12 cellular contexts compared by ENCODE assay signal in genomic region chr2:27809761-27810241, GRCh38. TPM values are rescaled to one million over a fixed set of nuclear protein-coding genes. Genes with fewer than 3 reads are reported as not detected.
DNase-seq lines count a peak whose midpoint lies in the region; ATAC-seq and TF ChIP-seq lines count a peak whose summit lies in the region.
"Had no signal": no experiment of that assay in that cellular context is flagged by ENCODE, and none has a peak within 500 bp of the region (broad histone marks: within the 10 kb centered on the region; RNA-seq: fewer than 3 reads in every experiment).

No MANE protein-coding gene starts in this region.

- H3K36me3 ChIP-seq in thoracic aorta = no peaks in the 10 kb centered on the region
- no peaks in the 10 kb centered on the region for H3K36me3 ChIP-seq in OCI-LY7 (ENCODE audit: insufficient read depth, low read length)

- H3K4me1 ChIP-seq in thoracic aorta (ENCODE audit: control insufficient read depth in 1 of 2, low read depth in 2 of 2) = peaks cover 7 to 17% of the 10 kb centered on the region in 2 donors
- no peaks in the 10 kb centered on the region for H3K4me1 ChIP-seq in OCI-LY7 (ENCODE audit: insufficient read depth, low read length, poor library complexity, severe bottlenecking)

- intact Hi-C loops in OCI-LY7 (cut with micrococcal nuclease; ENCODE audit: unreplicated experiment) = no loop called here

- H3K4me3 ChIP-seq in thoracic aorta = no peak overlapping the region
- no peak overlapping the region for H3K4me3 ChIP-seq in OCI-LY7 (ENCODE audit: low read depth, low read length, poor library complexity, severe bottlenecking)
- H3K4me3 ChIP-seq: GM12878 had no signal

- H3K27ac ChIP-seq in thoracic aorta (peak overlapping the region; percentile 8 to 31), OCI-LY7 (ENCODE audit: low read depth, low read length, poor library complexity, severe bottlenecking) (no peak overlapping the region)

- no peak overlapping the region for H2AFZ ChIP-seq in OCI-LY7 (ENCODE audit: low read length)

- CTCF ChIA-PET in OCI-LY7 (lab: Charles Lee; ENCODE audit: unreplicated experiment) = no interaction called here

- no peaks in the 10 kb centered on the region for H3K9me3 Mint-ChIP-seq in activated T-cell treated with anti-CD3 and anti-CD28 coated beads, Interleukin-2, amount 50 U/mL, for 24 hours
- H3K9me3 Mint-ChIP-seq: endodermal cell had no signal

- no peaks in the 10 kb centered on the region for H3K27me3 ChIP-seq in thoracic aorta (replicated peaks; ENCODE audit: insufficient read depth)

- ATAC-seq in thoracic aorta (ENCODE audit: insufficient number of reproducible peaks, low FRiP score, low read depth) = peak; percentile 60
- ATAC-seq: GM12878 had no signal

- no peaks in the 10 kb centered on the region for H3K9me2 ChIP-seq in OCI-LY7 (ENCODE audit: insufficient read depth, low read length)

- no peaks in the 10 kb centered on the region for H3K27me3 Mint-ChIP-seq in activated T-cell treated with anti-CD3 and anti-CD28 coated beads, Interleukin-2, amount 50 U/mL, for 24 hours

- POLR2A ChIA-PET in OCI-LY7 (lab: Charles Lee) = no interaction called here

- no peaks in the 10 kb centered on the region for H3K79me2 ChIP-seq in OCI-LY7 (ENCODE audit: insufficient read depth, low read depth, low read length)

- H3K4me3 Mint-ChIP-seq in activated T-cell treated with anti-CD3 and anti-CD28 coated beads, Interleukin-2, amount 50 U/mL, for 24 hours = no peak overlapping the region
- H3K4me3 Mint-ChIP-seq: endodermal cell had no signal

- TF ChIP-seq CTCF in thoracic aorta (IDR thresholded peaks at IDR 0.05) (no peak), OCI-LY7 (conservative IDR thresholded peaks at IDR 0.05; ENCODE audit: low read length) (no peak)

- H3K4me1 Mint-ChIP-seq in activated T-cell treated with anti-CD3 and anti-CD28 coated beads, Interleukin-2, amount 50 U/mL, for 24 hours (ENCODE audit: low read depth) = peaks cover 12% of the 10 kb centered on the region
- H3K4me1 Mint-ChIP-seq: endodermal cell had no signal

- no peak overlapping the region for H3K4me2 ChIP-seq in OCI-LY7 (ENCODE audit: low read length)

- DNase-seq in activated T-cell treated with anti-CD3 and anti-CD28 coated beads, Interleukin-2, amount 50 U/mL, for 24 hours = no peak
- DNase-seq in activated T-cell treated with anti-CD3 and anti-CD28 coated beads, Interleukin-2, amount 50 U/mL, for 48 hours = no peak
- DNase-seq in SIG-M5 treated with dmso at 0.1 percent for 504 hours (lab: John Stamatoyannopoulos, UW; ENCODE audit: unreplicated experiment) = peak; percentile 99
- peak; percentile 59 for DNase-seq in fibroblast of peridontal ligament (ENCODE audit: extremely low read depth)
- DNase-seq in thoracic aorta (ENCODE audit: low spot score) = no peak
- DNase-seq in OCI-LY7 (ENCODE audit: low spot score) = no peak
- no peak for DNase-seq in globus pallidus (ENCODE audit: low spot score)
- DNase-seq in NCI-H748 (lab: John Stamatoyannopoulos, UW; ENCODE audit: unreplicated experiment) = no peak
- DNase-seq: endodermal cell; NCI-H1417 treated with DMSO at 0.1 percent for 48 hours; stimulated activated CD4-positive, alpha-beta T cell treated with anti-CD3 and anti-CD28 coated beads, Interleukin-2, amount 100 ng/mL, for 24 hours had no signal

- BruUV-seq in OCI-LY7 (replicated peaks; lab: Mats Ljungman, UMichigan) = no TSS peak

- H3K9me3 ChIP-seq in thoracic aorta (no peaks in the 10 kb centered on the region), OCI-LY7 (ENCODE audit: low read length) (no peaks in the 10 kb centered on the region)

- H4K20me1 ChIP-seq in OCI-LY7 (ENCODE audit: insufficient read depth, low read length) = no peaks in the 10 kb centered on the region

- H3K27ac Mint-ChIP-seq in activated T-cell treated with anti-CD3 and anti-CD28 coated beads, Interleukin-2, amount 50 U/mL, for 24 hours = peak overlapping the region; percentile 23
- H3K27ac Mint-ChIP-seq: endodermal cell had no signal

- H3K36me3 Mint-ChIP-seq in activated T-cell treated with anti-CD3 and anti-CD28 coated beads, Interleukin-2, amount 50 U/mL, for 24 hours (ENCODE audit: low read depth) = no peaks in the 10 kb centered on the region

RNA-seq across cellular contexts. Expression of gene MRPL33, which starts 38.3 kb away (rescaled TPM):
- 100 to 1,000 TPM in 1 of 2 donors, 10 to 100 TPM in 1; 99.5 to 118 TPM for total RNA-seq in thoracic aorta
- 51.2 and 51.5 TPM in 2 replicates for total RNA-seq in OCI-LY7 (2014; rRNA removed; shearing (Covaris generic))
- 40.4 and 43.8 TPM in 2 replicates for total RNA-seq in OCI-LY7 (2022)

Comparison
In these comparisons a context has a peak if more than half of its experiments do, and no peak if none do; other contexts are left out.
1. DNase-seq: peak in SIG-M5 treated with dmso at 0.1 percent for 504 hours (single experiment) and fibroblast of peridontal ligament (single experiment); none in activated T-cell treated with anti-CD3 and anti-CD28 coated beads, Interleukin-2, amount 50 U/mL, for 24 hours (single experiment), activated T-cell treated with anti-CD3 and anti-CD28 coated beads, Interleukin-2, amount 50 U/mL, for 48 hours (0 of 2), thoracic aorta (single experiment), OCI-LY7 (single experiment), globus pallidus (single experiment) and NCI-H748 (single experiment).